ENCODE assay signal across 32 cellular contexts in the genomic region with DNA sequence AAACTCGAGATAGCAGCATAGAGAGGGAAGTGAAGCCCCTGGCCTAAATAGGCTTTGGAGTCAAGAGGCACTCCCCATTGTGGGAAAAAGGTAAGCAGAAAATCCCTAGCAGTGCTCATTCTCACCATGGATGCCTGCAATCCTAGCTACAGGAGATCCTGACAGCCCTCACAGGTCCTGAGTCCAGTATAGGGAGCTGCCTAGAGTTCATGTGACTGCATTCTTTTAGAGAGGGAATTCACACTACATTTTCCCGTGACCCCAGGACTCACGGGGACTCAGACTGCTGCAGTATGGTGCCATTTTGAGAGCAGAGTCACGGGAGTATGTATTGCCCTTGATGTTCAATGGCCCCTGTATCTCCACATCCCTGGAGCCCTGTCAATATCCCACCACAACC.
"Had no signal": no experiment of that assay in that cellular context is flagged by ENCODE, and none has a peak within 500 bp of the region (broad histone marks: within the 10 kb centered on the region; RNA-seq: fewer than 3 reads in every experiment).

No MANE protein-coding gene starts in this region.

- ATAC-seq: activated CD4-positive, alpha-beta T cell treated with anti-CD3 and anti-CD28 coated beads for 36 hours; activated CD8-positive, alpha-beta memory T cell treated with anti-CD3 and anti-CD28 coated beads, Interleukin-2, amount 10 ng/mL, durations not matched to agents 7 days and 5 days; activated CD8-positive, alpha-beta T cell treated with anti-CD3 and anti-CD28 coated beads, Interleukin-2, amount 10 ng/mL, durations not matched to agents 7 days and 5 days; activated naive CD4-positive, alpha-beta T cell treated with anti-CD3 and anti-CD28 coated beads, Interleukin-2, amount 50 U/mL, for 72 hours; foreskin keratinocyte; gastrocnemius medialis; heart left ventricle had no signal

- H3K27ac Mint-ChIP-seq: activated CD4-positive, alpha-beta memory T cell treated with anti-CD3 and anti-CD28 coated beads for 36 hours; activated CD4-positive, alpha-beta T cell treated with anti-CD3 and anti-CD28 coated beads for 36 hours; activated CD4-positive, alpha-beta T cell treated with anti-CD3 and anti-CD28 coated beads, Interleukin-2, amount 10 ng/mL, durations not matched to agents 24 days and 14 days; activated CD8-positive, alpha-beta memory T cell treated with anti-CD3 and anti-CD28 coated beads, Interleukin-2, amount 10 ng/mL, durations not matched to agents 7 days and 5 days; activated CD8-positive, alpha-beta T cell treated with anti-CD3 and anti-CD28 coated beads, Interleukin-2, amount 10 ng/mL, durations not matched to agents 7 days and 5 days; activated naive CD4-positive, alpha-beta T cell treated with anti-CD3 and anti-CD28 coated beads, Interleukin-2, amount 10 ng/mL, durations not matched to agents 7 days and 5 days; activated naive CD4-positive, alpha-beta T cell treated with anti-CD3 and anti-CD28 coated beads, Interleukin-2, amount 50 U/mL, for 72 hours; activated naive CD8-positive, alpha-beta T cell treated with anti-CD3 and anti-CD28 coated beads, Interleukin-2, amount 10 ng/mL, durations not matched to agents 7 days and 5 days; activated T-helper 1 cell treated with anti-CD3 and anti-CD28 coated beads, Interleukin-12 subunit alpha, Interleukin-12 subunit beta, Interleukin-2, Interleukin-4 antibody, amounts not matched to agents 30 ng/mL and 10 ng/mL and 1 ng/mL, durations not matched to agents 14 hours and 24 hours and 36 hours; activated T-helper 2 cell treated with anti-CD3 and anti-CD28 coated beads, Interferon-gamma antibody, Interleukin-2, Interleukin-4, amounts not matched to agents 10 μg/mL and 5 μg/mL and 100 μg/mL, durations not matched to agents 14 hours and 24 hours and 36 hours; brain; dendritic cell treated with granulocyte-macrophage colony-stimulating factor and Interleukin-4, amounts not matched to agents 40 ng/mL and 50 ng/mL, for 4 days had no signal

- H3K4me1 ChIP-seq: ascending aorta, breast epithelium, esophagus muscularis mucosa, foreskin keratinocyte, gastrocnemius medialis, heart left ventricle had no signal

- H3K4me3 ChIP-seq: ascending aorta, breast epithelium, cardiac muscle cell, coronary artery, dorsolateral prefrontal cortex, esophagus muscularis mucosa, gastrocnemius medialis, heart left ventricle had no signal

- H3K9me3 ChIP-seq: ascending aorta, breast epithelium, esophagus muscularis mucosa, gastrocnemius medialis, heart left ventricle had no signal

- H3K9me3 Mint-ChIP-seq: activated CD4-positive, alpha-beta memory T cell treated with anti-CD3 and anti-CD28 coated beads for 36 hours; activated CD4-positive, alpha-beta T cell treated with anti-CD3 and anti-CD28 coated beads, Interleukin-2, amount 10 ng/mL, durations not matched to agents 24 days and 14 days; activated naive CD4-positive, alpha-beta T cell treated with anti-CD3 and anti-CD28 coated beads, Interleukin-2, amount 10 ng/mL, durations not matched to agents 7 days and 5 days; activated naive CD4-positive, alpha-beta T cell treated with anti-CD3 and anti-CD28 coated beads, Interleukin-2, amount 50 U/mL, for 72 hours; activated naive CD8-positive, alpha-beta T cell treated with anti-CD3 and anti-CD28 coated beads, Interleukin-2, amount 10 ng/mL, durations not matched to agents 7 days and 5 days; activated T-helper 1 cell treated with anti-CD3 and anti-CD28 coated beads, Interleukin-12 subunit alpha, Interleukin-12 subunit beta, Interleukin-2, Interleukin-4 antibody, amounts not matched to agents 30 ng/mL and 10 ng/mL and 1 ng/mL, durations not matched to agents 14 hours and 24 hours and 36 hours; activated T-helper 2 cell treated with anti-CD3 and anti-CD28 coated beads, Interferon-gamma antibody, Interleukin-2, Interleukin-4, amounts not matched to agents 10 μg/mL and 5 μg/mL and 100 μg/mL, durations not matched to agents 14 hours and 24 hours and 36 hours; dendritic cell treated with granulocyte-macrophage colony-stimulating factor and Interleukin-4, amounts not matched to agents 40 ng/mL and 50 ng/mL, for 4 days had no signal

- H3K27ac ChIP-seq: ascending aorta, breast epithelium, cardiac muscle cell, coronary artery, dorsolateral prefrontal cortex, esophagus muscularis mucosa, foreskin keratinocyte, gastrocnemius medialis, heart left ventricle had no signal

- H3K36me3 Mint-ChIP-seq: activated CD4-positive, alpha-beta memory T cell treated with anti-CD3 and anti-CD28 coated beads for 36 hours; activated CD8-positive, alpha-beta memory T cell treated with anti-CD3 and anti-CD28 coated beads, Interleukin-2, amount 10 ng/mL, durations not matched to agents 7 days and 5 days; activated naive CD4-positive, alpha-beta T cell treated with anti-CD3 and anti-CD28 coated beads, Interleukin-2, amount 10 ng/mL, durations not matched to agents 7 days and 5 days; activated naive CD4-positive, alpha-beta T cell treated with anti-CD3 and anti-CD28 coated beads, Interleukin-2, amount 50 U/mL, for 72 hours; activated naive CD8-positive, alpha-beta T cell treated with anti-CD3 and anti-CD28 coated beads, Interleukin-2, amount 10 ng/mL, durations not matched to agents 7 days and 5 days; brain had no signal

- H3K36me3 ChIP-seq: ascending aorta, breast epithelium, cardiac muscle cell, esophagus muscularis mucosa, gastrocnemius medialis, heart left ventricle had no signal

- H3K27me3 ChIP-seq: ascending aorta, cardiac muscle cell, esophagus muscularis mucosa, foreskin keratinocyte had no signal

- DNase-seq: activated CD4-positive, alpha-beta memory T cell treated with anti-CD3 and anti-CD28 coated beads for 36 hours; activated CD4-positive, alpha-beta T cell treated with anti-CD3 and anti-CD28 coated beads for 36 hours; activated CD4-positive, alpha-beta T cell treated with anti-CD3 and anti-CD28 coated beads, Interleukin-2, amount 10 ng/mL, durations not matched to agents 24 days and 14 days; activated CD4-positive, CD25-positive, alpha-beta regulatory T cell; activated CD4-positive, CD25-positive, alpha-beta regulatory T cell treated with anti-CD3 and anti-CD28 coated beads, Interleukin-2, amount 50 U/mL, for 72 hours; activated CD8-positive, alpha-beta memory T cell treated with anti-CD3 and anti-CD28 coated beads, Interleukin-2, amount 10 ng/mL, durations not matched to agents 7 days and 5 days; activated CD8-positive, alpha-beta memory T cell treated with anti-CD3 and anti-CD28 coated beads, Interleukin-2, amount 50 U/mL, for 4 hours; activated CD8-positive, alpha-beta T cell treated with anti-CD3 and anti-CD28 coated beads, Interleukin-2, amount 10 ng/mL, durations not matched to agents 7 days and 5 days; activated effector memory CD4-positive, alpha-beta T cell treated with anti-CD3 and anti-CD28 coated beads, Interleukin-2, amount 50 U/mL, for 16 hours; activated naive CD4-positive, alpha-beta T cell treated with anti-CD3 and anti-CD28 coated beads, Interleukin-2, amount 10 ng/mL, durations not matched to agents 7 days and 5 days; activated naive CD8-positive, alpha-beta T cell treated with anti-CD3 and anti-CD28 coated beads, Interleukin-2, amount 10 ng/mL, durations not matched to agents 7 days and 5 days; activated T-cell treated with anti-CD3 and anti-CD28 coated beads, Interleukin-2, amount 50 U/mL, for 1 hour; activated T-cell treated with anti-CD3 and anti-CD28 coated beads, Interleukin-2, amount 50 U/mL, for 48 hours; central memory CD4-positive, alpha-beta T cell; cerebellar nuclear complex; dorsolateral prefrontal cortex; effector memory CD4-positive, alpha-beta T cell; foreskin keratinocyte; gastrocnemius medialis; glutamatergic neuron; heart left ventricle; T-helper 2 cell had no signal

- H3K4me1 Mint-ChIP-seq: activated CD4-positive, alpha-beta T cell treated with anti-CD3 and anti-CD28 coated beads, Interleukin-2, amount 10 ng/mL, durations not matched to agents 24 days and 14 days; activated CD8-positive, alpha-beta memory T cell treated with anti-CD3 and anti-CD28 coated beads, Interleukin-2, amount 10 ng/mL, durations not matched to agents 7 days and 5 days; activated naive CD4-positive, alpha-beta T cell treated with anti-CD3 and anti-CD28 coated beads, Interleukin-2, amount 10 ng/mL, durations not matched to agents 7 days and 5 days; activated naive CD8-positive, alpha-beta T cell treated with anti-CD3 and anti-CD28 coated beads, Interleukin-2, amount 10 ng/mL, durations not matched to agents 7 days and 5 days; brain had no signal

- H3K4me3 Mint-ChIP-seq: activated CD4-positive, alpha-beta memory T cell treated with anti-CD3 and anti-CD28 coated beads for 36 hours; activated CD4-positive, alpha-beta T cell treated with anti-CD3 and anti-CD28 coated beads for 36 hours; activated CD4-positive, alpha-beta T cell treated with anti-CD3 and anti-CD28 coated beads, Interleukin-2, amount 10 ng/mL, durations not matched to agents 24 days and 14 days; activated CD8-positive, alpha-beta memory T cell treated with anti-CD3 and anti-CD28 coated beads, Interleukin-2, amount 10 ng/mL, durations not matched to agents 7 days and 5 days; activated CD8-positive, alpha-beta T cell treated with anti-CD3 and anti-CD28 coated beads, Interleukin-2, amount 10 ng/mL, durations not matched to agents 7 days and 5 days; activated naive CD4-positive, alpha-beta T cell treated with anti-CD3 and anti-CD28 coated beads, Interleukin-2, amount 10 ng/mL, durations not matched to agents 7 days and 5 days; activated naive CD8-positive, alpha-beta T cell treated with anti-CD3 and anti-CD28 coated beads, Interleukin-2, amount 10 ng/mL, durations not matched to agents 7 days and 5 days; activated T-helper 1 cell treated with anti-CD3 and anti-CD28 coated beads, Interleukin-12 subunit alpha, Interleukin-12 subunit beta, Interleukin-2, Interleukin-4 antibody, amounts not matched to agents 30 ng/mL and 10 ng/mL and 1 ng/mL, durations not matched to agents 14 hours and 24 hours and 36 hours; brain; dendritic cell treated with granulocyte-macrophage colony-stimulating factor and Interleukin-4, amounts not matched to agents 40 ng/mL and 50 ng/mL, for 4 days had no signal

- H3K27me3 Mint-ChIP-seq: activated naive CD4-positive, alpha-beta T cell treated with anti-CD3 and anti-CD28 coated beads, Interleukin-2, amount 10 ng/mL, durations not matched to agents 7 days and 5 days; brain; dendritic cell treated with granulocyte-macrophage colony-stimulating factor and Interleukin-4, amounts not matched to agents 40 ng/mL and 50 ng/mL, for 4 days had no signal
